In the genomic region with DNA sequence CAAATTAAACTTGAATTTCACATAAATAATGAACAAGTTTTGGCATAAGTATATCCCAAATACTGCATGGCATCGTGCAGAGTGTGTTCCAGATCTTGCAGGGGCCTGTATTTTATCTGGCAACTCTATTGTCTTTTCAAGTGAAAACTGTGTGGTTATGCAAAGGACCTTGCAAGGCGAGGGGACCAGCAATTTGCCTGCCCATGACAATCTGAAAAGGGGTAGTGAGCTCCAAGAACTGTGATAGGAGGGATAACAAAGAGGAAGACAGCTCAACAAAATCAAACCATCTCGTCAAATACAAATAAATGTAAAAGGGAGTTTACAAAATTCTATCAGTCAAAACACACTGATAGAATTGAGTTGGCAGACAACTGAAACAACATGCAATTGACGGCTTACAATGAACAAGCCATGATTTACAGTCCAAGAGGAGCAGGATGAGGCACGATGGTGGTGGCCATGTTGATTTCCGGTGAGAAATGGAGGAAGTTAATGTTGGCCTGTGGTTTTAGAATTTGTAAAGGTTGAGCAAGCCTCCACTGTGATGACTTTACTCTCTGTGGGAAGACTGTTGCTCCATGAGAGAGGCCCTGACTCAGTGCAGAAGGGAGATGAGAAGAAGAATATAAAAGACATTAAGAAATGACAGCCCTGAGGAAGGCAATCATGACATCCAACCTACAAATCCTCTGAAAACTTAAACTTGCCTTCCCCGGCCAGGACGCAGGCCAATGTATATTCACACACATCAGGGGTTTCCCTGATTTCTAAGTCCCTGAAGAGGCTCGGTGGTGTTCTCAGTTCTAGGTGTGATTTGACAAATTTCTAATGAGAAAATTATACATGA, we compare ENCODE assay signal across 8 cellular contexts.
DNase-seq lines count a peak whose midpoint lies in the region; ATAC-seq, FAIRE-seq and TF ChIP-seq lines count a peak whose summit lies in the region.

No MANE protein-coding gene starts in this region.

- no peak overlapping the region for H3K9ac ChIP-seq in IMR-90 (ENCODE audit: low read depth, low read length)

- H3K79me1 ChIP-seq in IMR-90 (ENCODE audit: low read depth in 1 of 2, low read length in 2 of 2) = no peaks in the 10 kb centered on the region

- H3K36me3 ChIP-seq in IMR-90 (ENCODE audit: control insufficient read depth, insufficient read depth, low read length) = no peaks in the 10 kb centered on the region

- H3K4ac ChIP-seq in IMR-90 (ENCODE audit: low read depth, low read length) = peak overlapping the region; percentile 71

- peak overlapping the region; percentile 10; the same call in 1 of the 2 replicates for H3K23ac ChIP-seq in IMR-90 (ENCODE audit: low read depth, low read length)

- no peak overlapping the region for H3K4me3 ChIP-seq in IMR-90 (ENCODE audit: insufficient read depth, low read depth, low read length)

- CTCF ChIA-PET in IMR-90 (lab: Yijun Ruan, JAX) = no interaction called here

- H3K9me1 ChIP-seq in IMR-90 (ENCODE audit: insufficient read depth, low read length) = peaks cover 7% of the 10 kb centered on the region; the same call in 1 of the 2 replicates

- peak; percentile 47 for DNase-seq in GM10266 (ENCODE audit: extremely low spot score)
- peak; percentile 90 for DNase-seq in IMR-90
- DNase-seq in activated T-cell treated with anti-CD3 and anti-CD28 coated beads for 24 hours (ENCODE audit: low read depth) = peak; percentile 21
- DNase-seq in islet precursor cell = peak; percentile 23
- DNase-seq in urothelium cell line (ENCODE audit: low spot score) = peak; percentile 20
- no peak for DNase-seq in amygdala (lab: John Stamatoyannopoulos, UW)
- no peak for DNase-seq in NCI-H748 treated with DMSO at 0.1 percent for 48 hours (lab: John Stamatoyannopoulos, UW)

- TF ChIP-seq POLR2A in IMR-90 (IDR thresholded peaks at IDR 0.05; ENCODE audit: low read depth, low read length) = no peak

- WGBS in IMR-90 (ENCODE audit: extremely low coverage in 2 of 2, insufficient read length in 1 of 2), 2 experiments = 0% methylated on average over 1 of the region's 9 CpGs; no CpG with 5 or more reads in 1 of the 2 experiments

- peak overlapping the region; percentile 83 for H2BK120ac ChIP-seq in IMR-90 (ENCODE audit: low read depth, low read length)

- H3K4me2 ChIP-seq in IMR-90 (ENCODE audit: low read depth, low read length) = no peak overlapping the region

- in situ Hi-C loops in IMR-90 (cut with MboI; ENCODE audit: low sequenced_read_pairs) = no loop called here

- H2BK15ac ChIP-seq in IMR-90 (ENCODE audit: low read depth, low read length) = peak overlapping the region; percentile 6; the same call in 2 of the 3 replicates

- TF ChIP-seq RAD21 in IMR-90 (IDR thresholded peaks at IDR 0.05; ENCODE audit: low read length) = no peak; the same call in 1 of the 2 replicates

- no peak for FAIRE-seq in urothelium cell line (lab: Jason Lieb, UNC)

- peak overlapping the region; percentile 51 for H4K91ac ChIP-seq in IMR-90 (ENCODE audit: insufficient read depth, low read depth, low read length)

- peak overlapping the region; percentile 65; the same call in 1 of the 2 replicates for H3K18ac ChIP-seq in IMR-90 (ENCODE audit: low read depth, low read length)

- H2AK9ac ChIP-seq in IMR-90 (replicated peaks; ENCODE audit: low read depth, low read length, poor library complexity) = no peak overlapping the region

- H2AFZ ChIP-seq in IMR-90 (replicated peaks; ENCODE audit: low read length, poor library complexity) = peak overlapping the region; percentile 52

- H3K4me1 ChIP-seq in IMR-90 (ENCODE audit: control insufficient read depth, insufficient read depth, low read length) = peaks cover 7% of the 10 kb centered on the region

- H2BK5ac ChIP-seq in IMR-90 (ENCODE audit: low read depth, low read length, poor library complexity, severe bottlenecking) = peak overlapping the region; percentile 89

- intact Hi-C loops in IMR-90 (cut with micrococcal nuclease) = no loop called here

- H3K56ac ChIP-seq in IMR-90 (ENCODE audit: extremely low read depth, insufficient read depth, low read length) = no peak overlapping the region; the same call in 1 of the 2 replicates

- TF ChIP-seq CTCF in GM10266 (IDR thresholded peaks at IDR 0.05; ENCODE audit: control insufficient read depth, insufficient read depth, low read depth, missing control alignments) (no peak), IMR-90 (conservative IDR thresholded peaks at IDR 0.05; ENCODE audit: low read depth, low read length) (no peak)

- H3K27me3 ChIP-seq in IMR-90 (ENCODE audit: control insufficient read depth, insufficient read depth, low read length) = no peaks in the 10 kb centered on the region

- dilution Hi-C loops in IMR-90 (cut with HindIII; ENCODE audit: low sequenced_read_pairs, unreplicated experiment) = no loop called here

- H3K27ac ChIP-seq in IMR-90 (ENCODE audit: insufficient read depth, low read length) = peak overlapping the region; percentile 23

- H4K20me1 ChIP-seq in IMR-90 (ENCODE audit: insufficient read depth, low read length) = no peaks in the 10 kb centered on the region

- no TSS peak for BruUV-seq in IMR-90 (replicated peaks; lab: Mats Ljungman, UMichigan)

- H4K8ac ChIP-seq in IMR-90 (ENCODE audit: low read depth in 2 of 2, low read length in 2 of 2) = peak overlapping the region; percentile 53 to 91

- H4K5ac ChIP-seq in IMR-90 (ENCODE audit: low read depth, low read length) = peak overlapping the region; percentile 68; the same call in 1 of the 2 replicates

- ATAC-seq in GM21529 (IDR thresholded peaks at IDR 0.05; ENCODE audit: unreplicated experiment) (peak; percentile 77), IMR-90 (ENCODE audit: low read depth) (peak; percentile 41)

- H2BK20ac ChIP-seq in IMR-90 (ENCODE audit: low read depth, low read length) = peak overlapping the region; percentile 42

- H3K14ac ChIP-seq in IMR-90 (replicated peaks; ENCODE audit: low read depth, low read length) = peak overlapping the region; percentile 85

- peaks cover 2% of the 10 kb centered on the region; the same call in 1 of the 2 replicates for H3K9me3 ChIP-seq in IMR-90 (ENCODE audit: control insufficient read depth, insufficient read depth, low read length)

- POLR2A ChIA-PET in IMR-90 (lab: Charles Lee; ENCODE audit: unreplicated experiment) = no interaction called here

- H2AK5ac ChIP-seq in IMR-90 (ENCODE audit: low read depth, low read length) = no peak overlapping the region; the same call in 1 of the 2 replicates

TF ChIP-seq in IMR-90, 13 proteins besides CTCF, POLR2A, EP300 and RAD21:
- TF ChIP-seq RCOR1 (IDR thresholded peaks at IDR 0.05; ENCODE audit: insufficient replicate concordance, low read length) = no peak
- TF ChIP-seq RFX5 (IDR thresholded peaks at IDR 0.05; ENCODE audit: low read depth, low read length) = no peak
- peak; percentile 98 for TF ChIP-seq CEBPB (IDR thresholded peaks at IDR 0.05; ENCODE audit: low read depth, low read length)
- no peak for TF ChIP-seq MAFK (IDR thresholded peaks at IDR 0.05; ENCODE audit: low read depth, low read length)
- no peak for TF ChIP-seq BHLHE40 (IDR thresholded peaks at IDR 0.05; ENCODE audit: low read depth, low read length)
- TF ChIP-seq CHD1 (IDR thresholded peaks at IDR 0.05; ENCODE audit: low read depth, low read length) = no peak
- TF ChIP-seq, protein P1, sequence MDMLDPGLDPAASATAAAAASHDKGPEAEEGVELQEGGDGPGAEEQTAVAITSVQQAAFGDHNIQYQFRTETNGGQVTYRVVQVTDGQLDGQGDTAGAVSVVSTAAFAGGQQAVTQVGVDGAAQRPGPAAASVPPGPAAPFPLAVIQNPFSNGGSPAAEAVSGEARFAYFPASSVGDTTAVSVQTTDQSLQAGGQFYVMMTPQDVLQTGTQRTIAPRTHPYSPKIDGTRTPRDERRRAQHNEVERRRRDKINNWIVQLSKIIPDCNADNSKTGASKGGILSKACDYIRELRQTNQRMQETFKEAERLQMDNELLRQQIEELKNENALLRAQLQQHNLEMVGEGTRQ (IDR thresholded peaks at IDR 0.05; ENCODE audit: low read depth, low read length) = no peak
- no peak for TF ChIP-seq MAZ (IDR thresholded peaks at IDR 0.05; ENCODE audit: borderline replicate concordance, low read depth, low read length)
- TF ChIP-seq NFE2L2 (IDR thresholded peaks at IDR 0.05; ENCODE audit: low read depth, low read length) = no peak; the same call in 1 of the 2 replicates
- TF ChIP-seq, protein P2, sequence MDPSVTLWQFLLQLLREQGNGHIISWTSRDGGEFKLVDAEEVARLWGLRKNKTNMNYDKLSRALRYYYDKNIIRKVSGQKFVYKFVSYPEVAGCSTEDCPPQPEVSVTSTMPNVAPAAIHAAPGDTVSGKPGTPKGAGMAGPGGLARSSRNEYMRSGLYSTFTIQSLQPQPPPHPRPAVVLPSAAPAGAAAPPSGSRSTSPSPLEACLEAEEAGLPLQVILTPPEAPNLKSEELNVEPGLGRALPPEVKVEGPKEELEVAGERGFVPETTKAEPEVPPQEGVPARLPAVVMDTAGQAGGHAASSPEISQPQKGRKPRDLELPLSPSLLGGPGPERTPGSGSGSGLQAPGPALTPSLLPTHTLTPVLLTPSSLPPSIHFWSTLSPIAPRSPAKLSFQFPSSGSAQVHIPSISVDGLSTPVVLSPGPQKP (IDR thresholded peaks at IDR 0.05; ENCODE audit: borderline replicate concordance, low read depth, low read length) = no peak
- no peak for TF ChIP-seq MXI1 (IDR thresholded peaks at IDR 0.05; ENCODE audit: borderline replicate concordance, low read depth, low read length)
- peak; percentile 53; the same call in 1 of the 2 replicates for TF ChIP-seq FOS (IDR thresholded peaks at IDR 0.05; ENCODE audit: low read depth, low read length)

Comparison
In these comparisons a context has a peak if more than half of its experiments do, and no peak if none do; other contexts are left out.
1. DNase-seq: peak in GM10266 (single experiment), IMR-90 (single experiment), activated T-cell treated with anti-CD3 and anti-CD28 coated beads for 24 hours (single experiment), islet precursor cell (single experiment) and urothelium cell line (single experiment); none in amygdala (0 of 56) and NCI-H748 treated with DMSO at 0.1 percent for 48 hours (single experiment).